ENCODE assay signal across 1 cellular context in genomic region chr15:39323157-39323556, GRCh38.
TF ChIP-seq lines count a peak whose summit lies in the region.

No MANE protein-coding gene starts in this region.

TF ChIP-seq in IMR-90, 13 proteins besides CTCF, POLR2A, EP300 and RAD21 (continued from another document):
- TF ChIP-seq CEBPB (IDR thresholded peaks at IDR 0.05; ENCODE audit: low read depth, low read length) (no peak), USF2 (IDR thresholded peaks at IDR 0.05; ENCODE audit: low read depth, low read length) (no peak)
